In the genomic region with DNA sequence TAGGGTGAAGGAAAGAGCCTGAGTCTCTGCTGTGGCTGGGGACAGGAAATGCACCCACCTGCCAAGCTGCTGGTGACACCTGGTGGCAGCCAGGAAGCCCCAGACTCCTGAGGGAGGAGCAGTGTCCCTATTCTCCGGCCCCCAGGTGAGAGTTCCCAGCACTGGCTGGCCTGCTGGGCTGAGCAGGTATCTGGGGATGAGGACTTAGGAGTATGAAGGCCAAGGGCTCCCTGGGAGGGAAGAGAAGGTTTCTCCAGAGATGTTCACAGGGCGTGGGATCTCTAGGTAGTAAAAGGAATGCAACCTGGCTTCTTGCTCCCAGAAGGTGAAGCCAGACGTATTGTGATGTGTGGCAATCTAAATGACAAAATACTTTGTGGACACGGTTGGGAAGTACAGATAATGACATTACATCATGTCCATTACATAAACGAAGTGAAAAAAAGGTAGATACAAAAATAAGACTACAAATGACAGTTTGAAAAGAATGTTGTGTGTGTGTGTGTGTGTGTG, we compare ENCODE assay signal across 8 cellular contexts.
DNase-seq lines count a peak whose midpoint lies in the region; ATAC-seq and TF ChIP-seq lines count a peak whose summit lies in the region.

No MANE protein-coding gene starts in this region.

- WGBS in SK-N-SH (ENCODE audit: low lambda C conversion rate), result 36% methylated on average over 4 of the region's 5 CpGs

- no peak overlapping the region for H3K9ac ChIP-seq in SK-N-SH

- POLR2A ChIA-PET in SK-N-SH (lab: Yijun Ruan, JAX), result no interaction called here
- POLR2A ChIA-PET in activated CD4-positive, alpha-beta memory T cell treated with anti-CD3 and anti-CD28 coated beads, Interleukin-2, amount 10 ng/mL, durations not matched to agents 7 days and 5 days (lab: Charles Lee), result no interaction called here

- H3K4me1 Mint-ChIP-seq in activated CD4-positive, alpha-beta memory T cell treated with anti-CD3 and anti-CD28 coated beads, Interleukin-2, amount 10 ng/mL, durations not matched to agents 7 days and 5 days, result peaks cover 32% of the 10 kb centered on the region

- no peaks in the 10 kb centered on the region for H3K4me1 ChIP-seq in SK-N-SH (ENCODE audit: control insufficient read depth in 1 of 2, insufficient read depth in 2 of 2, low read depth in 1 of 2, low read length in 1 of 2)

- H3K9me2 ChIP-seq in SK-N-SH, result no peaks in the 10 kb centered on the region

- H3F3A ChIP-seq in SK-N-SH (replicated peaks; ENCODE audit: insufficient read depth), result no peaks in the 10 kb centered on the region

- H3K4me3 Mint-ChIP-seq in activated CD4-positive, alpha-beta memory T cell treated with anti-CD3 and anti-CD28 coated beads, Interleukin-2, amount 10 ng/mL, durations not matched to agents 7 days and 5 days, result no peak overlapping the region

- H3K4me3 ChIP-seq in SK-N-SH (ENCODE audit: low read depth in 2 of 2, low read length in 1 of 2) (no peak overlapping the region), retinal pigment epithelial cell (ENCODE audit: low read length) (no peak overlapping the region)

- no peaks in the 10 kb centered on the region for H4K20me1 ChIP-seq in SK-N-SH (ENCODE audit: insufficient read depth)

- ATAC-seq in SK-N-SH treated with all-trans-retinoic acid at 6 μM for 48 hours (no peak), left ventricle myocardium superior (no peak)

- H2AFZ ChIP-seq in SK-N-SH (ENCODE audit: low read depth), result no peak overlapping the region

- intact Hi-C loops in left ventricle myocardium superior (cut with micrococcal nuclease), result loop anchor here (10.0 kb wide), 2 partner anchors 271 to 661 kb away; no protein-coding TSS in a partner anchor

- no peaks in the 10 kb centered on the region for H3K36me3 ChIP-seq in SK-N-SH (replicated peaks in 1 of 2; ENCODE audit: control insufficient read depth in 1 of 2, insufficient read depth in 2 of 2, low read length in 1 of 2)

- H3K27me3 Mint-ChIP-seq in activated CD4-positive, alpha-beta memory T cell treated with anti-CD3 and anti-CD28 coated beads, Interleukin-2, amount 10 ng/mL, durations not matched to agents 7 days and 5 days, result no peaks in the 10 kb centered on the region

- no peaks in the 10 kb centered on the region for H3K9me3 ChIP-seq in SK-N-SH

- no peaks in the 10 kb centered on the region for H3K36me3 Mint-ChIP-seq in activated CD4-positive, alpha-beta memory T cell treated with anti-CD3 and anti-CD28 coated beads, Interleukin-2, amount 10 ng/mL, durations not matched to agents 7 days and 5 days (ENCODE audit: low read depth)

- H3K27ac Mint-ChIP-seq in activated CD4-positive, alpha-beta memory T cell treated with anti-CD3 and anti-CD28 coated beads, Interleukin-2, amount 10 ng/mL, durations not matched to agents 7 days and 5 days, result no peak overlapping the region

- H3K27ac ChIP-seq in SK-N-SH (ENCODE audit: low read depth in 2 of 2, low read length in 1 of 2), result no peak overlapping the region

- no peak overlapping the region for H3K4me2 ChIP-seq in SK-N-SH

- peak; percentile 40 for TF ChIP-seq RAD21 in SK-N-SH (IDR thresholded peaks at IDR 0.05; ENCODE audit: low read length)

- DNase-seq in SK-N-SH (peak; percentile 20), LoVo (ENCODE audit: low spot score) (peak; percentile 26), retinal pigment epithelial cell (ENCODE audit: low read depth) (no peak), left ventricle myocardium superior (no peak), ecto neural progenitor cell (ENCODE audit: low spot score) (no peak), GM19238 (ENCODE audit: insufficient read length, low spot score) (no peak)
- DNase-seq in activated CD4-positive, alpha-beta memory T cell treated with anti-CD3 and anti-CD28 coated beads, Interleukin-2, amount 10 ng/mL, durations not matched to agents 7 days and 5 days, result peak; percentile 26

- TF ChIP-seq EP300 in SK-N-SH (IDR thresholded peaks at IDR 0.05; ENCODE audit: borderline replicate concordance in 1 of 2, low read depth in 1 of 2, low read length in 1 of 2), result no peak

- CTCF ChIA-PET in SK-N-SH (lab: Yijun Ruan, JAX), result interaction anchor here (1.4 kb wide), 1 partner anchor 582 kb away, joined by 4 read pairs; no protein-coding TSS in a partner anchor
- CTCF ChIA-PET in activated CD4-positive, alpha-beta memory T cell treated with anti-CD3 and anti-CD28 coated beads, Interleukin-2, amount 10 ng/mL, durations not matched to agents 7 days and 5 days (lab: Charles Lee), result interaction anchor here (0.6 to 2.0 kb wide), 7 partner anchors 19 to 391 kb away, joined by 3 to 10 read pairs (median 3); no protein-coding TSS in a partner anchor

- H3K27me3 ChIP-seq in SK-N-SH (ENCODE audit: insufficient read depth), result no peaks in the 10 kb centered on the region; the same call in 1 of the 2 replicates

- H3K79me2 ChIP-seq in SK-N-SH (ENCODE audit: insufficient read depth), result no peaks in the 10 kb centered on the region

- H3K9me3 Mint-ChIP-seq in activated CD4-positive, alpha-beta memory T cell treated with anti-CD3 and anti-CD28 coated beads, Interleukin-2, amount 10 ng/mL, durations not matched to agents 7 days and 5 days, result no peaks in the 10 kb centered on the region

- TF ChIP-seq CTCF in SK-N-SH (IDR thresholded peaks at IDR 0.05) (no peak; the same call in 1 of the 2 replicates), retinal pigment epithelial cell (conservative IDR thresholded peaks at IDR 0.05; ENCODE audit: low read depth, low read length) (peak; percentile 33)

TF ChIP-seq in SK-N-SH, 30 proteins besides CTCF, POLR2A, EP300 and RAD21:
- TF ChIP-seq JUND (IDR thresholded peaks at IDR 0.05) (no peak), TAF1 (IDR thresholded peaks at IDR 0.05; ENCODE audit: borderline replicate concordance, low read depth, low read length) (no peak), FOSL2 (IDR thresholded peaks at IDR 0.05; ENCODE audit: borderline replicate concordance, low read depth) (no peak), MEF2A (IDR thresholded peaks at IDR 0.05; ENCODE audit: borderline replicate concordance, low read depth) (no peak), ELF1 (IDR thresholded peaks at IDR 0.05) (no peak), FOXM1 (IDR thresholded peaks at IDR 0.05; ENCODE audit: low read depth) (no peak)
- TF ChIP-seq, protein P1, sequence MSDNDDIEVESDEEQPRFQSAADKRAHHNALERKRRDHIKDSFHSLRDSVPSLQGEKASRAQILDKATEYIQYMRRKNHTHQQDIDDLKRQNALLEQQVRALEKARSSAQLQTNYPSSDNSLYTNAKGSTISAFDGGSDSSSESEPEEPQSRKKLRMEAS (IDR thresholded peaks at IDR 0.05; ENCODE audit: low read depth), result no peak
- TF ChIP-seq, protein P2, sequence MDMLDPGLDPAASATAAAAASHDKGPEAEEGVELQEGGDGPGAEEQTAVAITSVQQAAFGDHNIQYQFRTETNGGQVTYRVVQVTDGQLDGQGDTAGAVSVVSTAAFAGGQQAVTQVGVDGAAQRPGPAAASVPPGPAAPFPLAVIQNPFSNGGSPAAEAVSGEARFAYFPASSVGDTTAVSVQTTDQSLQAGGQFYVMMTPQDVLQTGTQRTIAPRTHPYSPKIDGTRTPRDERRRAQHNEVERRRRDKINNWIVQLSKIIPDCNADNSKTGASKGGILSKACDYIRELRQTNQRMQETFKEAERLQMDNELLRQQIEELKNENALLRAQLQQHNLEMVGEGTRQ (IDR thresholded peaks at IDR 0.05; ENCODE audit: borderline replicate concordance, low read depth, low read length), result no peak
TF ChIP-seq in SK-N-SH: peak in this region for 0.

TF ChIP-seq in SK-N-SH treated with all-trans-retinoic acid at 6 μM for 48 hours, 23 proteins besides CTCF, POLR2A, EP300 and RAD21 (continues in another document):
- TF ChIP-seq, protein P3, sequence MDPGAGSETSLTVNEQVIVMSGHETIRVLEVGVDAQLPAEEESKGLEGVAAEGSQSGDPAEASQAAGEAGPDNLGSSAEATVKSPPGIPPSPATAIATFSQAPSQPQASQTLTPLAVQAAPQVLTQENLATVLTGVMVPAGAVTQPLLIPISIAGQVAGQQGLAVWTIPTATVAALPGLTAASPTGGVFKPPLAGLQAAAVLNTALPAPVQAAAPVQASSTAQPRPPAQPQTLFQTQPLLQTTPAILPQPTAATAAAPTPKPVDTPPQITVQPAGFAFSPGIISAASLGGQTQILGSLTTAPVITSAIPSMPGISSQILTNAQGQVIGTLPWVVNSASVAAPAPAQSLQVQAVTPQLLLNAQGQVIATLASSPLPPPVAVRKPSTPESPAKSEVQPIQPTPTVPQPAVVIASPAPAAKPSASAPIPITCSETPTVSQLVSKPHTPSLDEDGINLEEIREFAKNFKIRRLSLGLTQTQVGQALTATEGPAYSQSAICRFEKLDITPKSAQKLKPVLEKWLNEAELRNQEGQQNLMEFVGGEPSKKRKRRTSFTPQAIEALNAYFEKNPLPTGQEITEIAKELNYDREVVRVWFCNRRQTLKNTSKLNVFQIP (CRISPR knock-in tag; IDR thresholded peaks at IDR 0.05; ENCODE audit: borderline replicate concordance, low read depth), result no peak
- TF ChIP-seq ZNF70 (CRISPR knock-in tag; IDR thresholded peaks at IDR 0.05), result no peak
- TF ChIP-seq OSR1 (CRISPR knock-in tag; IDR thresholded peaks at IDR 0.05), result no peak
- no peak for TF ChIP-seq ISL1 (CRISPR knock-in tag; IDR thresholded peaks at IDR 0.05)
- TF ChIP-seq TOX (CRISPR knock-in tag; IDR thresholded peaks at IDR 0.05; ENCODE audit: borderline replicate concordance), result no peak
- no peak for TF ChIP-seq PPARA (CRISPR knock-in tag; IDR thresholded peaks at IDR 0.05; ENCODE audit: borderline replicate concordance)
- TF ChIP-seq TCF4 (CRISPR knock-in tag; IDR thresholded peaks at IDR 0.05; ENCODE audit: borderline replicate concordance), result no peak
- TF ChIP-seq ZNF565 (CRISPR knock-in tag; conservative IDR thresholded peaks at IDR 0.05; ENCODE audit: low read depth), result no peak
- TF ChIP-seq, protein P4, sequence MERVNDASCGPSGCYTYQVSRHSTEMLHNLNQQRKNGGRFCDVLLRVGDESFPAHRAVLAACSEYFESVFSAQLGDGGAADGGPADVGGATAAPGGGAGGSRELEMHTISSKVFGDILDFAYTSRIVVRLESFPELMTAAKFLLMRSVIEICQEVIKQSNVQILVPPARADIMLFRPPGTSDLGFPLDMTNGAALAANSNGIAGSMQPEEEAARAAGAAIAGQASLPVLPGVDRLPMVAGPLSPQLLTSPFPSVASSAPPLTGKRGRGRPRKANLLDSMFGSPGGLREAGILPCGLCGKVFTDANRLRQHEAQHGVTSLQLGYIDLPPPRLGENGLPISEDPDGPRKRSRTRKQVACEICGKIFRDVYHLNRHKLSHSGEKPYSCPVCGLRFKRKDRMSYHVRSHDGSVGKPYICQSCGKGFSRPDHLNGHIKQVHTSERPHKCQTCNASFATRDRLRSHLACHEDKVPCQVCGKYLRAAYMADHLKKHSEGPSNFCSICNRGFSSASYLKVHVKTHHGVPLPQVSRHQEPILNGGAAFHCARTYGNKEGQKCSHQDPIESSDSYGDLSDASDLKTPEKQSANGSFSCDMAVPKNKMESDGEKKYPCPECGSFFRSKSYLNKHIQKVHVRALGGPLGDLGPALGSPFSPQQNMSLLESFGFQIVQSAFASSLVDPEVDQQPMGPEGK (CRISPR knock-in tag; IDR thresholded peaks at IDR 0.05; ENCODE audit: borderline replicate concordance), result no peak
- no peak for TF ChIP-seq ARNTL (CRISPR knock-in tag; IDR thresholded peaks at IDR 0.05; ENCODE audit: borderline replicate concordance, low read depth)

Comparison
In these comparisons a context has a peak if more than half of its experiments do, and no peak if none do; other contexts are left out.
1. DNase-seq: peak in SK-N-SH (single experiment), LoVo (single experiment) and activated CD4-positive, alpha-beta memory T cell treated with anti-CD3 and anti-CD28 coated beads, Interleukin-2, amount 10 ng/mL, durations not matched to agents 7 days and 5 days (single experiment); none in retinal pigment epithelial cell (single experiment), left ventricle myocardium superior (single experiment), ecto neural progenitor cell (single experiment) and GM19238 (single experiment).